8 cellular contexts compared by ENCODE assay signal in the genomic region with DNA sequence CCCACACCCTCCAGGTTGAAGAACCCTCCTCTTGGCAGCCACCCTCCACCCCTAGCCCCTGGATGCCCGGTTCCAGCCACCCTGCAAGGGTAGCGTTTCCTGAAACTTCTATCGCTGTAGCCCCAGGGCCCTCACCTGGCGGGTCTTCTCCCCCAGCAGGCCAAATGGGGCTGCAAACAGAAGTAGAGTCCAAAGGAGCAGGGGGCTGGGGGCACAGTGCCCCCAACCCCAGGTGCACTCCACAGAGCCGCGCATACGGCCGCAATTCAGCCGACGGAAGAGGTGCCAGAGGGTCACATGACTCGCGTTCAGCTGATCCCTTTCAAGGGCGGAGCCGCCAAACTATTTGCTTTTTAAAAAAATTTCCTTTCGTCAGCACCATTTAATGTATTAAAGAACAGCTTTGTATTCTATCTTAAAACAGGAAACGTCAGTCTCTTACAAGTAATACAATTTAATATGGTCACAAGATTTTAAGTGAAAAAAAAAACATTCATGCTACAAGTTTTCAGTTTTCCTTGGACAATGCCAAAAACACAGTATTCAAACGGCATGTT. TPM values are rescaled to one million over a fixed set of nuclear protein-coding genes. Genes with fewer than 3 reads are reported as not detected.
A peak's percentile ranks its signal among the peaks of the same experiment; 100 is the strongest.
DNase-seq lines count a peak whose midpoint lies in the region; ATAC-seq and TF ChIP-seq lines count a peak whose summit lies in the region.

Gene GLMP (minus strand): TSS at position 289 of the 557 bp plus-strand sequence. CDS start 34 bp downstream, at position 255.

- H4K20me1 ChIP-seq in OCI-LY1 (ENCODE audit: insufficient read depth, low read length), result no peaks in the 10 kb centered on the region

- H3K79me2 ChIP-seq in OCI-LY1 (ENCODE audit: insufficient read depth, low read length), result no peaks in the 10 kb centered on the region

- H3K4me1 Mint-ChIP-seq in activated T-cell treated with anti-CD3 and anti-CD28 coated beads, Interleukin-2, amount 50 U/mL, for 4 hours (ENCODE audit: low read depth), result peaks cover 18% of the 10 kb centered on the region

- no peaks in the 10 kb centered on the region for H3K9me3 Mint-ChIP-seq in activated T-cell treated with anti-CD3 and anti-CD28 coated beads, Interleukin-2, amount 50 U/mL, for 4 hours

- H3K27me3 Mint-ChIP-seq in activated T-cell treated with anti-CD3 and anti-CD28 coated beads, Interleukin-2, amount 50 U/mL, for 4 hours (ENCODE audit: low read depth), result no peaks in the 10 kb centered on the region

- H3K4me2 ChIP-seq in OCI-LY1 (ENCODE audit: low read length), result peak within 1 kb of the TSS; percentile 99

- no peak within 1 kb of the TSS for H3K27ac ChIP-seq in OCI-LY1 (ENCODE audit: low read depth, low read length, poor library complexity, severe bottlenecking)

- peak; percentile 46 for DNase-seq in COLO668 (lab: John Stamatoyannopoulos, UW; ENCODE audit: unreplicated experiment)
- peak; percentile 34 for DNase-seq in activated T-cell treated with anti-CD3 and anti-CD28 coated beads, Interleukin-2, amount 50 U/mL, for 4 hours
- peak; percentile 20 to 28 for DNase-seq in stimulated activated CD8-positive, alpha-beta memory T cell treated with anti-CD3 and anti-CD28 coated beads, Interleukin-7, amount 100 ng/mL, for 1 hour (ENCODE audit: low read depth in 2 of 2)

- no peaks in the 10 kb centered on the region for H3K9me2 ChIP-seq in OCI-LY1 (ENCODE audit: low read depth, low read length)

- H3K4me3 Mint-ChIP-seq in activated T-cell treated with anti-CD3 and anti-CD28 coated beads, Interleukin-2, amount 50 U/mL, for 4 hours, result peak within 1 kb of the TSS; percentile 87

- peak within 1 kb of the TSS; percentile 84 for H3K9ac ChIP-seq in OCI-LY1 (ENCODE audit: low read length)

- H3K36me3 ChIP-seq in OCI-LY1 (ENCODE audit: insufficient read depth, low read length), result no peaks in the 10 kb centered on the region

- H3K27me3 ChIP-seq in OCI-LY1 (ENCODE audit: insufficient read depth, low read length) (no peaks in the 10 kb centered on the region), mononuclear cell (ENCODE audit: insufficient read depth, low read length) (no peaks in the 10 kb centered on the region)

- H3K4me3 ChIP-seq in OCI-LY1 (ENCODE audit: low read depth, low read length, poor library complexity, severe bottlenecking), result peak within 1 kb of the TSS; percentile 92
- H3K4me3 ChIP-seq in mononuclear cell (ENCODE audit: low read length), result peak within 1 kb of the TSS; percentile 50

- H3K9me3 ChIP-seq in OCI-LY1 (ENCODE audit: low read length) (no peaks in the 10 kb centered on the region), mononuclear cell (ENCODE audit: low read depth, low read length) (no peaks in the 10 kb centered on the region)

- peaks cover 23% of the 10 kb centered on the region for H3K4me1 ChIP-seq in OCI-LY1 (ENCODE audit: insufficient read depth, low read length, severe bottlenecking)
- peaks cover 30% of the 10 kb centered on the region for H3K4me1 ChIP-seq in mononuclear cell (ENCODE audit: insufficient read depth, low read length)

- peaks cover 4% of the 10 kb centered on the region for H3K36me3 Mint-ChIP-seq in activated T-cell treated with anti-CD3 and anti-CD28 coated beads, Interleukin-2, amount 50 U/mL, for 4 hours (ENCODE audit: insufficient read depth)

- ATAC-seq in HG02759 (IDR thresholded peaks at IDR 0.05; ENCODE audit: unreplicated experiment) (peak; percentile 54), esophagus mucosa (peak; percentile 51), HG02678 (IDR thresholded peaks at IDR 0.05; ENCODE audit: unreplicated experiment) (no peak)
- peak; percentile 79 to 87 for ATAC-seq in activated T-cell treated with anti-CD3 and anti-CD28 coated beads, Interleukin-2, amount 50 U/mL, for 4 hours

- H2AFZ ChIP-seq in OCI-LY1 (ENCODE audit: low read length), result peak within 1 kb of the TSS; percentile 92

- H3F3A ChIP-seq in OCI-LY1 (ENCODE audit: insufficient read depth, low read length), result no peaks in the 10 kb centered on the region

- TF ChIP-seq CTCF in OCI-LY1 (IDR thresholded peaks at IDR 0.05; ENCODE audit: low read length), result no peak

RNA-seq across cellular contexts. Expression of gene GLMP, which starts in this region (rescaled TPM):
- 10 to 100 TPM; 12.6 to 15.8 (median 13.2) TPM for total RNA-seq in activated T-cell treated with anti-CD3 and anti-CD28 coated beads, Interleukin-2, amount 50 U/mL, for 4 hours
- 22.5 TPM for total RNA-seq in esophagus mucosa
- total RNA-seq in mononuclear cell, result 16.5 TPM
